In the genomic region with DNA sequence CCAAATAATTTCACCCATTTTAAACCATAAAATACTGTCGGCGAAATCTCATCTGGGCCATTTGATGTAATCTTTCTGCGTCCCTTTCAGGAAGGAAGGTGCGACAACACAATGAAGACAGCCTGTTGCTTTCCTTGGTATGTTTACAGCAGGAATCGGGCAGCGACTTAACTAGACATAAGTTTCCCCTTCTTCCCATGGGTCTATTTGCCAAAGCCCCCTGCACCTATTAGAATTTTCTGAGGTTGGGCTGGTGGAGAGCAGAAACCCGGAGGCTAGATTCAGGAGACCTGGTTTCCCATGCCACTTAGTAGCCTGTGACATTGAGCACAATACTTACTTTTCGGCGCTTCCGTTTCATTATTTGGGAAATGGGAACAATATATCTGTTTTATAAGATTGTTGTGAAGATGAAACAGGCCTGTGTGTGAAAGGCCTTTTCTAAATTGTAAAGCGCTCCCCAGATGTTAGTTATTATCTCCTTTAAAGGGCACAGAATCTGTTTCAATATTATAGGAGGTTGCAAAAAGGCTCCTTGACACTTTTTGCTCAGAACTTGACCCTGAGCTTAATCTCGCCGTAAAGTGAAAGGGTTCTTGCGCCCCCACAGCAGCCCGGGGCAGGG, we compare ENCODE assay signal across 1 cellular context.
TF ChIP-seq lines count a peak whose summit lies in the region.

No MANE protein-coding gene starts in this region.

TF ChIP-seq in IMR-90, 13 proteins besides CTCF, POLR2A, EP300 and RAD21:
- TF ChIP-seq SMC3 (IDR thresholded peaks at IDR 0.05; ENCODE audit: low read depth, low read length): no peak
- no peak for TF ChIP-seq USF2 (IDR thresholded peaks at IDR 0.05; ENCODE audit: low read depth, low read length)
- no peak for TF ChIP-seq BHLHE40 (IDR thresholded peaks at IDR 0.05; ENCODE audit: low read depth, low read length)
- TF ChIP-seq CHD1 (IDR thresholded peaks at IDR 0.05; ENCODE audit: low read depth, low read length): no peak
- no peak for TF ChIP-seq MXI1 (IDR thresholded peaks at IDR 0.05; ENCODE audit: borderline replicate concordance, low read depth, low read length)
- no peak for TF ChIP-seq RFX5 (IDR thresholded peaks at IDR 0.05; ENCODE audit: low read depth, low read length)
